Comparison of ENCODE assay signal across 1 cellular context in genomic region chr1:174942547-174943255, GRCh38.
A peak's percentile ranks its signal among the peaks of the same experiment; 100 is the strongest.
TF ChIP-seq lines count a peak whose summit lies in the region.

No MANE protein-coding gene starts in this region.

TF ChIP-seq in HepG2, 621 proteins besides CTCF, POLR2A, EP300 and RAD21 (continued from another document):
- 0 out of 4 replicates have a peak, but pooled peaks of 1 of the 2 experiments have one; percentile 17 for TF ChIP-seq ATF4 (CRISPR knock-in tag; IDR thresholded peaks at IDR 0.05)
- TF ChIP-seq HMGXB3 (CRISPR knock-in tag; IDR thresholded peaks at IDR 0.05; ENCODE audit: borderline replicate concordance): peak; percentile 57; the same call in 1 of the 2 replicates
- no peak for TF ChIP-seq PREB (CRISPR knock-in tag; IDR thresholded peaks at IDR 0.05)
- TF ChIP-seq ZSCAN5A (CRISPR knock-in tag; IDR thresholded peaks at IDR 0.05; ENCODE audit: borderline replicate concordance): peak; percentile 31; the same call in 1 of the 2 replicates
- no peak for TF ChIP-seq ZNF879 (CRISPR knock-in tag; IDR thresholded peaks at IDR 0.05)
- no peak for TF ChIP-seq HOXA7 (CRISPR knock-in tag; IDR thresholded peaks at IDR 0.05)
- no peak for TF ChIP-seq CCDC6 (CRISPR knock-in tag; IDR thresholded peaks at IDR 0.05)
- no peak for TF ChIP-seq ZNF503 (CRISPR knock-in tag; IDR thresholded peaks at IDR 0.05)
- no peak for TF ChIP-seq ZNF234 (CRISPR knock-in tag; conservative IDR thresholded peaks at IDR 0.05)
- no peak for TF ChIP-seq ZKSCAN5 (CRISPR knock-in tag; IDR thresholded peaks at IDR 0.05)
- TF ChIP-seq ZFYVE20 (CRISPR knock-in tag; IDR thresholded peaks at IDR 0.05; ENCODE audit: borderline replicate concordance, low read depth): no peak
TF ChIP-seq in HepG2: peak in this region for 138.
